Comparison of ENCODE assay signal across 1 cellular context in the genomic region with DNA sequence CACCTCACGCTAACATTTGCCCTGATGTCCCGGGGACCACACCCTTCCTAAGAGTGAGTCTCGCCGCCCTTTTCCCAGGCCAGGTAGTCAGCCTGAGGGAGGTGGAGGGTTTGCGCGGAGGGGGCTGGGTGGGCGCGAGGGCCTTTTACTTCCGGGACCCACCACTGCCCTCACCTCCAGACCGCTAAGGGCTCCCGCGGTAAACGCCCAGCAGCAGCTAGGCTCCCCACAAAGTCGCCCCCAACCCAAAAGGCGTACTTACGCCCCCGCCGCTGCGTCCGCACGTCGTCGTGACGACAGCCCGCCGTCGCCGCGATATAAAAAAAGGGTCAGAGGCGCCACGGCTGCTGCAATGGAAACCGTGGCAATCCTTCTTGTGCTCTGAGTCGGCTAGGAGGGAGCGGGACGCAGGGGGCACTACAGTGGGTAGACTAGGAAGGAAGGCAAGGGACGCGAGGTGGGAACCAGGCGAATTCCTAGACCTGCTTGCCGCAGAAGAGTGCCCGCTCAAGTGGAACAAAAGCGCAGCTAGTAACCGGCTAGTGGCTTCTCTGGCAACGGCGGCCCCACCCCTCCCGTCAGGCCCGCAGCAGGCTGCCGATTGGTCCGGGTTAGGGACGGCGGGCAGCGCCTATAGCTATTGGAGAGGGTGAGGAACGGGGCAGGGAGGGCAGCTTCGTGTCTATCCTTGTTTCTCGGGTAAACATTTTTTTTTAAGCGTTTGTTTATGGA.
TF ChIP-seq lines count a peak whose summit lies in the region.

A gene with protein sequence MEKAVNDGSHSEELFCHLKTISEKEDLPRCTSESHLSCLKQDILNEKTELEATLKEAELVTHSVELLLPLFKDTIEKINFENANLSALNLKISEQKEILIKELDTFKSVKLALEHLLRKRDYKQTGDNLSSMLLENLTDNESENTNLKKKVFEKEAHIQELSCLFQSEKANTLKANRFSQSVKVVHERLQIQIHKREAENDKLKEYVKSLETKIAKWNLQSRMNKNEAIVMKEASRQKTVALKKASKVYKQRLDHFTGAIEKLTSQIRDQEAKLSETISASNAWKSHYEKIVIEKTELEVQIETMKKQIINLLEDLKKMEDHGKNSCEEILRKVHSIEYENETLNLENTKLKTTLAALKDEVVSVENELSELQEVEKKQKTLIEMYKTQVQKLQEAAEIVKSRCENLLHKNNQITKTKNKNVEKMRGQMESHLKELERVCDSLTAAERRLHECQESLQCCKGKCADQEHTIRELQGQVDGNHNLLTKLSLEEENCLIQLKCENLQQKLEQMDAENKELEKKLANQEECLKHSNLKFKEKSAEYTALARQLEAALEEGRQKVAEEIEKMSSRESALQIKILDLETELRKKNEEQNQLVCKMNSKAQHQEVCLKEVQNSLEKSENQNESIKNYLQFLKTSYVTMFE (minus strand): TSS at position 553 of the 732 bp plus-strand sequence. CDS start 9,296 bp downstream, outside the sequence.

TF ChIP-seq in HEK293, 187 proteins besides CTCF, POLR2A, EP300 and RAD21 (continued from another document and continues in another):
- no peak for TF ChIP-seq MYNN (tag by site-specific recombination; IDR thresholded peaks at IDR 0.05; ENCODE audit: borderline replicate concordance)
- TF ChIP-seq ZNF560 (tag by site-specific recombination; IDR thresholded peaks at IDR 0.05; ENCODE audit: borderline replicate concordance), result no peak
- TF ChIP-seq YY1 (tag by site-specific recombination; IDR thresholded peaks at IDR 0.05), result peak; percentile 44; the same call in 1 of the 2 replicates
- TF ChIP-seq ZNF426 (tag by site-specific recombination; IDR thresholded peaks at IDR 0.05), result no peak
- TF ChIP-seq ZSCAN16 (tag by site-specific recombination; IDR thresholded peaks at IDR 0.05), result no peak
- no peak for TF ChIP-seq PRDM1 (tag by site-specific recombination; IDR thresholded peaks at IDR 0.05)
- no peak for TF ChIP-seq ZNF274 (IDR thresholded peaks at IDR 0.05; ENCODE audit: low read length)
- TF ChIP-seq ZNF274 (tag by site-specific recombination; IDR thresholded peaks at IDR 0.05; ENCODE audit: borderline replicate concordance), result no peak
- TF ChIP-seq, protein P1, sequence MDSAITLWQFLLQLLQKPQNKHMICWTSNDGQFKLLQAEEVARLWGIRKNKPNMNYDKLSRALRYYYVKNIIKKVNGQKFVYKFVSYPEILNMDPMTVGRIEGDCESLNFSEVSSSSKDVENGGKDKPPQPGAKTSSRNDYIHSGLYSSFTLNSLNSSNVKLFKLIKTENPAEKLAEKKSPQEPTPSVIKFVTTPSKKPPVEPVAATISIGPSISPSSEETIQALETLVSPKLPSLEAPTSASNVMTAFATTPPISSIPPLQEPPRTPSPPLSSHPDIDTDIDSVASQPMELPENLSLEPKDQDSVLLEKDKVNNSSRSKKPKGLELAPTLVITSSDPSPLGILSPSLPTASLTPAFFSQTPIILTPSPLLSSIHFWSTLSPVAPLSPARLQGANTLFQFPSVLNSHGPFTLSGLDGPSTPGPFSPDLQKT (IDR thresholded peaks at IDR 0.05; ENCODE audit: borderline replicate concordance, low read depth, low read length), result no peak
- peak; percentile 74 for TF ChIP-seq ZBTB17 (tag by site-specific recombination; IDR thresholded peaks at IDR 0.05)
- TF ChIP-seq ZNF350 (tag by site-specific recombination; IDR thresholded peaks at IDR 0.05), result no peak
- no peak for TF ChIP-seq ZNF114 (tag by site-specific recombination; IDR thresholded peaks at IDR 0.05)
- peak; percentile 57 for TF ChIP-seq GLIS2 (tag by site-specific recombination; IDR thresholded peaks at IDR 0.05)
- TF ChIP-seq, protein P2, sequence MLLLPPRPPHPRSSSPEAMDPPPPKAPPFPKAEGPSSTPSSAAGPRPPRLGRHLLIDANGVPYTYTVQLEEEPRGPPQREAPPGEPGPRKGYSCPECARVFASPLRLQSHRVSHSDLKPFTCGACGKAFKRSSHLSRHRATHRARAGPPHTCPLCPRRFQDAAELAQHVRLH (tag by site-specific recombination; IDR thresholded peaks at IDR 0.05), result 0 out of 2 replicates have a peak, but pooled peaks have one; percentile 11
- TF ChIP-seq ZSCAN30 (tag by site-specific recombination; IDR thresholded peaks at IDR 0.05), result no peak
- TF ChIP-seq BCL11A (tag by site-specific recombination; IDR thresholded peaks at IDR 0.05; ENCODE audit: low read depth), result no peak
- TF ChIP-seq, protein P3, sequence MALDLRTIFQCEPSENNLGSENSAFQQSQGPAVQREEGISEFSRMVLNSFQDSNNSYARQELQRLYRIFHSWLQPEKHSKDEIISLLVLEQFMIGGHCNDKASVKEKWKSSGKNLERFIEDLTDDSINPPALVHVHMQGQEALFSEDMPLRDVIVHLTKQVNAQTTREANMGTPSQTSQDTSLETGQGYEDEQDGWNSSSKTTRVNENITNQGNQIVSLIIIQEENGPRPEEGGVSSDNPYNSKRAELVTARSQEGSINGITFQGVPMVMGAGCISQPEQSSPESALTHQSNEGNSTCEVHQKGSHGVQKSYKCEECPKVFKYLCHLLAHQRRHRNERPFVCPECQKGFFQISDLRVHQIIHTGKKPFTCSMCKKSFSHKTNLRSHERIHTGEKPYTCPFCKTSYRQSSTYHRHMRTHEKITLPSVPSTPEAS (tag by site-specific recombination; IDR thresholded peaks at IDR 0.05), result no peak
- TF ChIP-seq ZNF184 (tag by site-specific recombination; IDR thresholded peaks at IDR 0.05), result no peak
- TF ChIP-seq, protein P4, sequence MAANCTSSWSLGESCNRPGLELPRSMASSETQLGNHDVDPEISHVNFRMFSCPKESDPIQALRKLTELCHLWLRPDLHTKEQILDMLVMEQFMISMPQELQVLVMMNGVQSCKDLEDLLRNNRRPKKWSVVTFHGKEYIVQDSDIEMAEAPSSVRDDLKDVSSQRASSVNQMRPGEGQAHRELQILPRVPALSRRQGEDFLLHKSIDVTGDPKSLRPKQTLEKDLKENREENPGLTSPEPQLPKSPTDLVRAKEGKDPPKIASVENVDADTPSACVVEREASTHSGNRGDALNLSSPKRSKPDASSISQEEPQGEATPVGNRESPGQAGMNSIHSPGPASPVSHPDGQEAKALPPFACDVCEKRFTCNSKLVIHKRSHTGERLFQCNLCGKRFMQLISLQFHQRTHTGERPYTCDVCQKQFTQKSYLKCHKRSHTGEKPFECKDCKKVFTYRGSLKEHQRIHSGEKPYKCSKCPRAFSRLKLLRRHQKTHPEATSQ (tag by site-specific recombination; IDR thresholded peaks at IDR 0.05), result no peak
- TF ChIP-seq ZNF624 (tag by site-specific recombination; IDR thresholded peaks at IDR 0.05), result no peak
- no peak for TF ChIP-seq ZNF112 (tag by site-specific recombination; IDR thresholded peaks at IDR 0.05)
- TF ChIP-seq ZNF10 (tag by site-specific recombination; IDR thresholded peaks at IDR 0.05), result no peak
- TF ChIP-seq ZNF341 (tag by site-specific recombination; IDR thresholded peaks at IDR 0.05; ENCODE audit: low read depth), result peak; percentile 49
- TF ChIP-seq, protein P5, sequence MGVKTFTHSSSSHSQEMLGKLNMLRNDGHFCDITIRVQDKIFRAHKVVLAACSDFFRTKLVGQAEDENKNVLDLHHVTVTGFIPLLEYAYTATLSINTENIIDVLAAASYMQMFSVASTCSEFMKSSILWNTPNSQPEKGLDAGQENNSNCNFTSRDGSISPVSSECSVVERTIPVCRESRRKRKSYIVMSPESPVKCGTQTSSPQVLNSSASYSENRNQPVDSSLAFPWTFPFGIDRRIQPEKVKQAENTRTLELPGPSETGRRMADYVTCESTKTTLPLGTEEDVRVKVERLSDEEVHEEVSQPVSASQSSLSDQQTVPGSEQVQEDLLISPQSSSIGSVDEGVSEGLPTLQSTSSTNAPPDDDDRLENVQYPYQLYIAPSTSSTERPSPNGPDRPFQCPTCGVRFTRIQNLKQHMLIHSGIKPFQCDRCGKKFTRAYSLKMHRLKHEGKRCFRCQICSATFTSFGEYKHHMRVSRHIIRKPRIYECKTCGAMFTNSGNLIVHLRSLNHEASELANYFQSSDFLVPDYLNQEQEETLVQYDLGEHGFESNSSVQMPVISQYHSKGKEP (tag by site-specific recombination; IDR thresholded peaks at IDR 0.05), result no peak
- no peak for TF ChIP-seq ZNF132 (tag by site-specific recombination; IDR thresholded peaks at IDR 0.05; ENCODE audit: borderline replicate concordance)
- TF ChIP-seq ZBTB20 (tag by site-specific recombination; IDR thresholded peaks at IDR 0.05), result no peak
- TF ChIP-seq ZFHX2 (tag by site-specific recombination; conservative IDR thresholded peaks at IDR 0.05), result peak; percentile 82
- TF ChIP-seq ZNF121 (tag by site-specific recombination; IDR thresholded peaks at IDR 0.05), result no peak
- TF ChIP-seq ZNF16 (tag by site-specific recombination; IDR thresholded peaks at IDR 0.05; ENCODE audit: low read depth), result no peak
- no peak for TF ChIP-seq ZNF404 (tag by site-specific recombination; IDR thresholded peaks at IDR 0.05)
- no peak for TF ChIP-seq SCRT2 (tag by site-specific recombination; IDR thresholded peaks at IDR 0.05)
- TF ChIP-seq, protein P6, sequence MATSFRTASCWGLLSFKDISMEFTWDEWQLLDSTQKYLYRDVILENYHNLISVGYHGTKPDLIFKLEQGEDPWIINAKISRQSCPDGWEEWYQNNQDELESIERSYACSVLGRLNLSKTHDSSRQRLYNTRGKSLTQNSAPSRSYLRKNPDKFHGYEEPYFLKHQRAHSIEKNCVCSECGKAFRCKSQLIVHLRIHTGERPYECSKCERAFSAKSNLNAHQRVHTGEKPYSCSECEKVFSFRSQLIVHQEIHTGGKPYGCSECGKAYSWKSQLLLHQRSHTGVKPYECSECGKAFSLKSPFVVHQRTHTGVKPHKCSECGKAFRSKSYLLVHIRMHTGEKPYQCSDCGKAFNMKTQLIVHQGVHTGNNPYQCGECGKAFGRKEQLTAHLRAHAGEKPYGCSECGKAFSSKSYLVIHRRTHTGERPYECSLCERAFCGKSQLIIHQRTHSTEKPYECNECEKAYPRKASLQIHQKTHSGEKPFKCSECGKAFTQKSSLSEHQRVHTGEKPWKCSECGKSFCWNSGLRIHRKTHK (tag by site-specific recombination; IDR thresholded peaks at IDR 0.05), result no peak
- TF ChIP-seq, protein P7, sequence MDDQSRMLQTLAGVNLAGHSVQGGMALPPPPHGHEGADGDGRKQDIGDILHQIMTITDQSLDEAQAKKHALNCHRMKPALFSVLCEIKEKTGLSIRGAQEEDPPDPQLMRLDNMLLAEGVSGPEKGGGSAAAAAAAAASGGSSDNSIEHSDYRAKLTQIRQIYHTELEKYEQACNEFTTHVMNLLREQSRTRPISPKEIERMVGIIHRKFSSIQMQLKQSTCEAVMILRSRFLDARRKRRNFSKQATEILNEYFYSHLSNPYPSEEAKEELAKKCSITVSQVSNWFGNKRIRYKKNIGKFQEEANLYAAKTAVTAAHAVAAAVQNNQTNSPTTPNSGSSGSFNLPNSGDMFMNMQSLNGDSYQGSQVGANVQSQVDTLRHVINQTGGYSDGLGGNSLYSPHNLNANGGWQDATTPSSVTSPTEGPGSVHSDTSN (CRISPR knock-in tag; IDR thresholded peaks at IDR 0.05), result no peak
- TF ChIP-seq ZNF747 (tag by site-specific recombination; IDR thresholded peaks at IDR 0.05), result no peak
- no peak for TF ChIP-seq ZNF239 (tag by site-specific recombination; IDR thresholded peaks at IDR 0.05)
- TF ChIP-seq GLIS1 (tag by site-specific recombination; IDR thresholded peaks at IDR 0.05), result no peak
- no peak for TF ChIP-seq ZNF140 (tag by site-specific recombination; IDR thresholded peaks at IDR 0.05)
- TF ChIP-seq YY2 (tag by site-specific recombination; IDR thresholded peaks at IDR 0.05), result no peak
- peak; percentile 81 for TF ChIP-seq ZBTB21 (tag by site-specific recombination; IDR thresholded peaks at IDR 0.05)
- TF ChIP-seq, protein P8, sequence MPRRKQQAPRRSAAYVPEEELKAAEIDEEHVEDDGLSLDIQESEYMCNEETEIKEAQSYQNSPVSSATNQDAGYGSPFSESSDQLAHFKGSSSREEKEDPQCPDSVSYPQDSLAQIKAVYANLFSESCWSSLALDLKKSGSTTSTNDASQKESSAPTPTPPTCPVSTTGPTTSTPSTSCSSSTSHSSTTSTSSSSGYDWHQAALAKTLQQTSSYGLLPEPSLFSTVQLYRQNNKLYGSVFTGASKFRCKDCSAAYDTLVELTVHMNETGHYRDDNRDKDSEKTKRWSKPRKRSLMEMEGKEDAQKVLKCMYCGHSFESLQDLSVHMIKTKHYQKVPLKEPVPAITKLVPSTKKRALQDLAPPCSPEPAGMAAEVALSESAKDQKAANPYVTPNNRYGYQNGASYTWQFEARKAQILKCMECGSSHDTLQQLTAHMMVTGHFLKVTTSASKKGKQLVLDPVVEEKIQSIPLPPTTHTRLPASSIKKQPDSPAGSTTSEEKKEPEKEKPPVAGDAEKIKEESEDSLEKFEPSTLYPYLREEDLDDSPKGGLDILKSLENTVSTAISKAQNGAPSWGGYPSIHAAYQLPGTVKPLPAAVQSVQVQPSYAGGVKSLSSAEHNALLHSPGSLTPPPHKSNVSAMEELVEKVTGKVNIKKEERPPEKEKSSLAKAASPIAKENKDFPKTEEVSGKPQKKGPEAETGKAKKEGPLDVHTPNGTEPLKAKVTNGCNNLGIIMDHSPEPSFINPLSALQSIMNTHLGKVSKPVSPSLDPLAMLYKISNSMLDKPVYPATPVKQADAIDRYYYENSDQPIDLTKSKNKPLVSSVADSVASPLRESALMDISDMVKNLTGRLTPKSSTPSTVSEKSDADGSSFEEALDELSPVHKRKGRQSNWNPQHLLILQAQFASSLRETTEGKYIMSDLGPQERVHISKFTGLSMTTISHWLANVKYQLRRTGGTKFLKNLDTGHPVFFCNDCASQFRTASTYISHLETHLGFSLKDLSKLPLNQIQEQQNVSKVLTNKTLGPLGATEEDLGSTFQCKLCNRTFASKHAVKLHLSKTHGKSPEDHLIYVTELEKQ (tag by site-specific recombination; IDR thresholded peaks at IDR 0.05; ENCODE audit: borderline replicate concordance), result no peak
- TF ChIP-seq ZNF777 (tag by site-specific recombination; IDR thresholded peaks at IDR 0.05; ENCODE audit: borderline replicate concordance), result peak; percentile 70; the same call in 1 of the 2 replicates
- TF ChIP-seq ZNF473 (tag by site-specific recombination; IDR thresholded peaks at IDR 0.05), result no peak
- TF ChIP-seq MEIS1 (CRISPR knock-in tag; IDR thresholded peaks at IDR 0.05; ENCODE audit: borderline replicate concordance), result no peak
- TF ChIP-seq HOXA7 (CRISPR knock-in tag; IDR thresholded peaks at IDR 0.05; ENCODE audit: borderline replicate concordance), result no peak
- no peak for TF ChIP-seq ZNF157 (tag by site-specific recombination; IDR thresholded peaks at IDR 0.05)
- TF ChIP-seq EGR2 (tag by site-specific recombination; IDR thresholded peaks at IDR 0.05; ENCODE audit: low read depth), result peak; percentile 80
- no peak for TF ChIP-seq ZNF354C (tag by site-specific recombination; IDR thresholded peaks at IDR 0.05; ENCODE audit: borderline replicate concordance, low read depth)
- peak; percentile 99 for TF ChIP-seq ZNF335 (tag by site-specific recombination; conservative IDR thresholded peaks at IDR 0.05)
- TF ChIP-seq GLI4 (tag by site-specific recombination; IDR thresholded peaks at IDR 0.05), result no peak
- no peak for TF ChIP-seq ZNF830 (tag by site-specific recombination; IDR thresholded peaks at IDR 0.05; ENCODE audit: low read depth)
- TF ChIP-seq SETDB1 (IDR thresholded peaks at IDR 0.05; ENCODE audit: insufficient read length, low read length), result no peak
- TF ChIP-seq, protein P9, sequence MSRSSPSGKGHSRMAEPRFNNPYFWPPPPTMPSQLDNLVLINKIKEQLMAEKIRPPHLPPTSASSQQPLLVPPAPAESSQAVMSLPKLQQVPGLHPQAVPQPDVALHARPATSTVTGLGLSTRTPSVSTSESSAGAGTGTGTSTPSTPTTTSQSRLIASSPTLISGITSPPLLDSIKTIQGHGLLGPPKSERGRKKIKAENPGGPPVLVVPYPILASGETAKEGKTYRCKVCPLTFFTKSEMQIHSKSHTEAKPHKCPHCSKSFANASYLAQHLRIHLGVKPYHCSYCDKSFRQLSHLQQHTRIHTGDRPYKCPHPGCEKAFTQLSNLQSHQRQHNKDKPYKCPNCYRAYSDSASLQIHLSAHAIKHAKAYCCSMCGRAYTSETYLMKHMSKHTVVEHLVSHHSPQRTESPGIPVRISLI (tag by site-specific recombination; IDR thresholded peaks at IDR 0.05), result peak; percentile 98
